Comparison of ENCODE assay signal across 15 cellular contexts in the genomic region with DNA sequence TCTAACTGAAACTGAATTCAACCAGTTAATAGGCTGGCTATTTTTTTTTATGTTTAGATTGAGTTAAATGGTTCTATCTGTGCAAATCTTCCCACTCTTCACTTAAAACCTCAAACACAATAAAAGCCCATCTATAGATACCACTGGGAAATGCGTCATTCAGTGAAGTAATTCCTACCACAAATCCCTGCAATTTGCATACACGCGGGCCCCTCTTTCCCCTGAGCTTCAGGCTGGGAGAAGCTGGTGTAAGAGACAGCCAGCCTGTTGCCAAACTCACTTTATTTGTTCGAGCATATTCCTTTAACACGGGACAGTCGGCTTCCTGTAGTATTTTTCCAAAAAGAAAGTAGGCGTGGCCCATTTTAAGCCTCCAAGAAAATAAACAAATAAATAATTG. TPM values are rescaled to one million over a fixed set of nuclear protein-coding genes. Genes with fewer than 3 reads are reported as not detected.
A peak's percentile ranks its signal among the peaks of the same experiment; 100 is the strongest.
DNase-seq lines count a peak whose midpoint lies in the region; ATAC-seq and FAIRE-seq lines count a peak whose summit lies in the region.
"Had no signal": no experiment of that assay in that cellular context is flagged by ENCODE, and none has a peak within 500 bp of the region (broad histone marks: within the 10 kb centered on the region; RNA-seq: fewer than 3 reads in every experiment).

No MANE protein-coding gene starts in this region.

- FAIRE-seq in small intestine (lab: Jason Lieb, UNC): no peak
- FAIRE-seq: GM12891 had no signal

- H3K4me3 ChIP-seq in H7 (ENCODE audit: insufficient read depth, low read depth, low read length) (no peak overlapping the region), SK-N-MC (peak overlapping the region; percentile 58), small intestine (ENCODE audit: low read depth in 1 of 2, low read length in 2 of 2) (no peak overlapping the region)

- no peaks in the 10 kb centered on the region for H3K27me3 ChIP-seq in H7 (ENCODE audit: control insufficient read depth, insufficient read depth, low read length)
- no peaks in the 10 kb centered on the region for H3K27me3 ChIP-seq in small intestine (ENCODE audit: control insufficient read depth in 2 of 2, insufficient read depth in 2 of 2, low read length in 2 of 2)
- H3K27me3 ChIP-seq: brain microvascular endothelial cell had no signal

- DNase-seq in AML-193 (lab: John Stamatoyannopoulos, UW) (peak; percentile 45 to 68), H7 (peak; percentile 23), SK-N-MC (ENCODE audit: low read depth, low spot score) (peak; percentile 98), foreskin melanocyte (peak; percentile 22), small intestine (no peak), NCI-H1694 (lab: John Stamatoyannopoulos, UW) (no peak)
- DNase-seq: brain microvascular endothelial cell, DMS 273 treated with DMSO at 0.1 percent for 48 hours, endodermal cell, NCI-H524 treated with DMSO at 0.1 percent for 48 hours, SHP77 treated with DMSO at 0.1 percent for 48 hours, substantia nigra had no signal

- ATAC-seq in GM21529 (IDR thresholded peaks at IDR 0.05; ENCODE audit: unreplicated experiment) (no peak), HG02623 (IDR thresholded peaks at IDR 0.05; ENCODE audit: unreplicated experiment) (no peak)

- peak overlapping the region; percentile 47 for H3K9ac ChIP-seq in SK-N-MC (ENCODE audit: insufficient read length)

- H3K27ac ChIP-seq in SK-N-MC: peak overlapping the region; percentile 80
- H3K27ac ChIP-seq in small intestine (ENCODE audit: low read depth in 1 of 2, low read length in 1 of 2): no peak overlapping the region
- H3K27ac ChIP-seq: brain microvascular endothelial cell had no signal

- 69 to 87% (median 79%) methylated on average over 7 of the region's 7 CpGs for WGBS in small intestine, 3 donors

- H3K4me1 ChIP-seq in small intestine (ENCODE audit: control insufficient read depth in 2 of 2, insufficient read depth in 1 of 2, low read depth in 1 of 2, low read length in 1 of 2): no peaks in the 10 kb centered on the region

- H3K9me3 ChIP-seq in SK-N-MC (ENCODE audit: low read depth, low read length) (no peaks in the 10 kb centered on the region), small intestine (ENCODE audit: control insufficient read depth, low read depth) (no peaks in the 10 kb centered on the region)

- H3K36me3 ChIP-seq in H7 (replicated peaks; ENCODE audit: control insufficient read depth, insufficient read depth, low read length): no peaks in the 10 kb centered on the region
- no peaks in the 10 kb centered on the region for H3K36me3 ChIP-seq in SK-N-MC (ENCODE audit: insufficient read depth, low read length)
- no peaks in the 10 kb centered on the region for H3K36me3 ChIP-seq in small intestine (ENCODE audit: control insufficient read depth in 2 of 2, insufficient read depth in 2 of 2, low read length in 2 of 2)
- H3K36me3 ChIP-seq: brain microvascular endothelial cell had no signal

RNA-seq across cellular contexts. Expression of a gene that starts 26.0 kb away (rescaled TPM):
- total RNA-seq in H7 (2014; rRNA removed; shearing (Covaris generic)): 4.2 and 4.7 TPM in 2 replicates
- 1 to 10 TPM; 4.1 to 6.9 (median 4.3) TPM for polyA plus RNA-seq in small intestine

Comparison
In these comparisons a context has a peak if more than half of its experiments do, and no peak if none do; other contexts are left out.
1. DNase-seq: peak in AML-193 (2 of 2), H7 (single experiment), SK-N-MC (single experiment) and foreskin melanocyte (single experiment); none in small intestine (single experiment) and NCI-H1694 (single experiment).